1 cellular context compared by ENCODE assay signal in genomic region chr1:6424000-6424565, GRCh38.
A peak's percentile ranks its signal among the peaks of the same experiment; 100 is the strongest.
TF ChIP-seq lines count a peak whose summit lies in the region.

No MANE protein-coding gene starts in this region.

TF ChIP-seq in K562, 482 proteins besides CTCF, POLR2A, EP300 and RAD21 (continues in another document):
- TF ChIP-seq RNF2 (IDR thresholded peaks at IDR 0.05) (no peak), GABPB2 (CRISPR knock-in tag; conservative IDR thresholded peaks at IDR 0.05) (no peak), ZBTB33 (CRISPR knock-in tag; IDR thresholded peaks at IDR 0.05) (peak; percentile 64; the same call in 1 of the 2 replicates), KLF6 (CRISPR knock-in tag; IDR thresholded peaks at IDR 0.05; ENCODE audit: borderline replicate concordance) (no peak), HNRNPLL (IDR thresholded peaks at IDR 0.05; ENCODE audit: low read depth, low read length, poor library complexity, severe bottlenecking) (peak; percentile 96), MCM2 (IDR thresholded peaks at IDR 0.05; ENCODE audit: low read depth) (no peak), KDM2B (CRISPR knock-in tag; IDR thresholded peaks at IDR 0.05) (0 out of 2 replicates have a peak, but pooled peaks have one; percentile 49), MAZ (CRISPR knock-in tag; conservative IDR thresholded peaks at IDR 0.05 in 1 of 2, IDR thresholded peaks at IDR 0.05 in 1 of 2) (peak in 1 of 2 experiments; percentile 18; a peak in 1 of 4 replicates), GTF3C2 (IDR thresholded peaks at IDR 0.05; ENCODE audit: borderline replicate concordance, extremely low read depth, insufficient read length) (no peak), HMGXB4 (CRISPR knock-in tag; IDR thresholded peaks at IDR 0.05) (0 out of 2 replicates have a peak, but pooled peaks have one; percentile 31), ZNF511 (CRISPR knock-in tag; IDR thresholded peaks at IDR 0.05) (no peak), HDAC1 (IDR thresholded peaks at IDR 0.05) (0 out of 4 replicates have a peak, but pooled peaks of 1 of the 2 experiments have one; percentile 7), ZFP30 (CRISPR knock-in tag; IDR thresholded peaks at IDR 0.05; ENCODE audit: borderline replicate concordance) (no peak), MBD2 (IDR thresholded peaks at IDR 0.05; ENCODE audit: borderline replicate concordance, low read depth) (no peak), SMC3 (conservative IDR thresholded peaks at IDR 0.05; ENCODE audit: insufficient read depth, low read depth, low read length) (0 out of 2 replicates have a peak, but pooled peaks have one; percentile 5), PYGO2 (tag; IDR thresholded peaks at IDR 0.05) (no peak), ZBTB5 (IDR thresholded peaks at IDR 0.05) (no peak), MAFG (tag; conservative IDR thresholded peaks at IDR 0.05) (no peak), ZNF507 (tag; conservative IDR thresholded peaks at IDR 0.05) (no peak), RBM17 (IDR thresholded peaks at IDR 0.05; ENCODE audit: borderline replicate concordance, low read depth, low read length) (no peak), DLX4 (CRISPR knock-in tag; IDR thresholded peaks at IDR 0.05) (no peak), TCF3 (CRISPR knock-in tag; IDR thresholded peaks at IDR 0.05) (no peak), THAP12 (CRISPR knock-in tag; IDR thresholded peaks at IDR 0.05) (no peak), SP1 (CRISPR knock-in tag; IDR thresholded peaks at IDR 0.05) (peak; percentile 10; the same call in 1 of the 2 replicates), SETDB1 (IDR thresholded peaks at IDR 0.05; ENCODE audit: low read length) (no peak), CREBBP (IDR thresholded peaks at IDR 0.05; ENCODE audit: low read depth, low read length) (no peak), NFXL1 (CRISPR knock-in tag; IDR thresholded peaks at IDR 0.05) (no peak), IRF2 (CRISPR knock-in tag; IDR thresholded peaks at IDR 0.05) (no peak), PCBP2 (IDR thresholded peaks at IDR 0.05; ENCODE audit: low read depth, low read length, poor library complexity, severe bottlenecking) (no peak), PHB2 (IDR thresholded peaks at IDR 0.05; ENCODE audit: low read depth) (no peak), REST (CRISPR knock-in tag; IDR thresholded peaks at IDR 0.05; ENCODE audit: low read depth) (no peak), SNAPC5 (CRISPR knock-in tag; IDR thresholded peaks at IDR 0.05) (no peak), ZNF586 (CRISPR knock-in tag; conservative IDR thresholded peaks at IDR 0.05) (no peak), U2AF1 (optimal IDR thresholded peaks at IDR 0.05; ENCODE audit: low read depth, low read length) (no peak), ZNF699 (CRISPR knock-in tag; IDR thresholded peaks at IDR 0.05; ENCODE audit: insufficient replicate concordance) (no peak), ATF3 (IDR thresholded peaks at IDR 0.05) (no peak), ATF3 (CRISPR knock-in tag; conservative IDR thresholded peaks at IDR 0.05) (no peak), EHMT2 (IDR thresholded peaks at IDR 0.05) (no peak), SP2 (IDR thresholded peaks at IDR 0.05; ENCODE audit: extremely low read depth, low read depth, low read length, poor library complexity, severe bottlenecking) (no peak), KDM1A (IDR thresholded peaks at IDR 0.05) (no peak), ZBTB11 (CRISPR knock-in tag; IDR thresholded peaks at IDR 0.05) (no peak), RBM14 (IDR thresholded peaks at IDR 0.05; ENCODE audit: borderline replicate concordance, insufficient read depth, low read depth, low read length) (no peak), PRMT5 (CRISPR knock-in tag; IDR thresholded peaks at IDR 0.05) (no peak)
